In genomic region chr17:77319211-77320031, GRCh38 we compare ENCODE assay signal across 8 cellular contexts.
DNase-seq lines count a peak whose midpoint lies in the region; ATAC-seq and TF ChIP-seq lines count a peak whose summit lies in the region.

No MANE protein-coding gene starts in this region.

- peak; percentile 32 for ATAC-seq in GM21360 (IDR thresholded peaks at IDR 0.05; ENCODE audit: unreplicated experiment)
- ATAC-seq in Right ventricle myocardium inferior = peak; percentile 63

- H3K36me3 Mint-ChIP-seq in activated naive CD4-positive, alpha-beta T cell treated with anti-CD3 and anti-CD28 coated beads for 36 hours (ENCODE audit: low read depth) = no peaks in the 10 kb centered on the region
- no peaks in the 10 kb centered on the region for H3K36me3 Mint-ChIP-seq in progenitor cell of endocrine pancreas (ENCODE audit: insufficient read depth)

- no peaks in the 10 kb centered on the region for H3K27me3 Mint-ChIP-seq in activated naive CD4-positive, alpha-beta T cell treated with anti-CD3 and anti-CD28 coated beads for 36 hours (ENCODE audit: low read depth)
- H3K27me3 Mint-ChIP-seq in progenitor cell of endocrine pancreas = no peaks in the 10 kb centered on the region

- TF ChIP-seq CTCF in retinal pigment epithelial cell (conservative IDR thresholded peaks at IDR 0.05; ENCODE audit: low read depth, low read length) (no peak), progenitor cell of endocrine pancreas (IDR thresholded peaks at IDR 0.05; ENCODE audit: unreplicated experiment) (no peak)

- peak; percentile 86 for DNase-seq in AG08395 (ENCODE audit: low spot score)
- peak; percentile 71 for DNase-seq in OCI-M1 (lab: John Stamatoyannopoulos, UW)
- peak; percentile 91 for DNase-seq in activated naive CD4-positive, alpha-beta T cell treated with anti-CD3 and anti-CD28 coated beads for 36 hours
- DNase-seq in Right ventricle myocardium inferior (ENCODE audit: missing footprints) = peak; percentile 88
- no peak for DNase-seq in retinal pigment epithelial cell (ENCODE audit: low read depth)
- DNase-seq in NCI-H2107 (lab: John Stamatoyannopoulos, UW) = no peak
- DNase-seq in progenitor cell of endocrine pancreas (ENCODE audit: low spot score, unreplicated experiment) = no peak

- peak overlapping the region; percentile 93 for H3K27ac Mint-ChIP-seq in activated naive CD4-positive, alpha-beta T cell treated with anti-CD3 and anti-CD28 coated beads for 36 hours
- no peak overlapping the region for H3K27ac Mint-ChIP-seq in progenitor cell of endocrine pancreas

- CTCF ChIA-PET in activated naive CD4-positive, alpha-beta T cell treated with anti-CD3 and anti-CD28 coated beads for 36 hours (lab: Charles Lee) = no interaction called here

- peaks cover 38% of the 10 kb centered on the region for H3K4me1 Mint-ChIP-seq in activated naive CD4-positive, alpha-beta T cell treated with anti-CD3 and anti-CD28 coated beads for 36 hours (ENCODE audit: low read depth)
- H3K4me1 Mint-ChIP-seq in progenitor cell of endocrine pancreas (ENCODE audit: low read depth) = peaks cover 14% of the 10 kb centered on the region

- peak overlapping the region; percentile 6 for H3K4me3 ChIP-seq in retinal pigment epithelial cell (ENCODE audit: low read length)

- H3K9me3 Mint-ChIP-seq in activated naive CD4-positive, alpha-beta T cell treated with anti-CD3 and anti-CD28 coated beads for 36 hours = no peaks in the 10 kb centered on the region
- no peaks in the 10 kb centered on the region for H3K9me3 Mint-ChIP-seq in progenitor cell of endocrine pancreas (ENCODE audit: low read depth)

- intact Hi-C loops in activated naive CD4-positive, alpha-beta T cell treated with anti-CD3 and anti-CD28 coated beads for 36 hours (cut with micrococcal nuclease) = no loop called here
- intact Hi-C loops in Right ventricle myocardium inferior (cut with DNase I) = no loop called here

- H3K4me3 Mint-ChIP-seq in activated naive CD4-positive, alpha-beta T cell treated with anti-CD3 and anti-CD28 coated beads for 36 hours = peak overlapping the region; percentile 95
- H3K4me3 Mint-ChIP-seq in progenitor cell of endocrine pancreas (ENCODE audit: low read depth) = no peak overlapping the region

Comparison
In these comparisons a context has a peak if more than half of its experiments do, and no peak if none do; other contexts are left out.
1. DNase-seq: peak in AG08395 (single experiment), OCI-M1 (single experiment), activated naive CD4-positive, alpha-beta T cell treated with anti-CD3 and anti-CD28 coated beads for 36 hours (single experiment) and Right ventricle myocardium inferior (single experiment); none in retinal pigment epithelial cell (single experiment), NCI-H2107 (single experiment) and progenitor cell of endocrine pancreas (single experiment).